ENCODE assay signal across 8 cellular contexts in the genomic region with DNA sequence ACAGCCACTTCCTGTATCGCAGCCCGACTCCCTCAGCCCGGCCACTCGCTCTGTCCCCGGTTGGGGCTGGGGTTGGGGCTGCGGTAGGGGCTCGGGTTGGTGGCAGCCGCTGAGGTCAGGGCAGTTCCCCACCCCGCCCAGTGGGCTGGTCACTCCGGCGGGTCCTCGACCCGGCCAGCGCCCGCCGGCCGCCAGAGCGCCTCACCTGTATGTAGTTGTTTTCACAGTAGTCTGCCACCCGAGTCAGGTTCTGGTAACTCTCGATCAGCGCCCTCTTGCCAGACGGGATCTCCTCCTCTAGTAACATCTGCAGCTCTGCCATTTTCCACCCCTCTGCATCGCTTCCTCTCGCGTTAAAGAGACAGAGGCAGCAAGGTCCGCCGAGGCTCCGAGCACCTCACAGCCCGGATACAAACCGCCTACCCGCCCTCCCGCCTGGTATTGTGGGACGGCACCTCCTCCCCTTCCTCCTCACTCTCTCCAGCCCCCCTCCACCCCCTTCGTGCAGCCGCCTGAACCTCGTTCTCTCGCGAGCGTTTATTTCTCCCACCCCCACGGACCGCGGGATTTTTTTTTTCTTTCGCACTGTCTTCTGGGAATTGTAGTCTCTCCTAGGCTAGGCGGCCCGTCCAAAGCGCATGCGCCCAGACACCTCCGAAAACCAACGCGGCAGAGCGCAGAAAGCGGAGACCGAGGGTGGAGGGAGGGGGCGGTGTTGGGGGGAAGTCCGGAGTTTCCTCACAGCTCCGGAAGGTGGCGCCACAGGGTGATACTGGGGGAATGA. TPM values are rescaled to one million over a fixed set of nuclear protein-coding genes. Genes with fewer than 3 reads are reported as not detected.
A peak's percentile ranks its signal among the peaks of the same experiment; 100 is the strongest.
DNase-seq lines count a peak whose midpoint lies in the region; ATAC-seq and TF ChIP-seq lines count a peak whose summit lies in the region.

A gene (minus strand): TSS at position 417 of the 784 bp plus-strand sequence. CDS start 95 bp downstream, at position 322.

- H3K27me3 ChIP-seq in lung (ENCODE audit: control insufficient read depth, insufficient read depth) = no peaks in the 10 kb centered on the region

- peak within 1 kb of the TSS; percentile 99 to 100 for H3K27ac ChIP-seq in lung (ENCODE audit: low read depth in 1 of 2, low read length in 1 of 2)

- CTCF ChIA-PET in activated CD8-positive, alpha-beta memory T cell treated with anti-CD3 and anti-CD28 coated beads for 36 hours (lab: Charles Lee) = interaction anchor here (0.5 to 1.7 kb wide), 9 partner anchors 20 to 301 kb away, joined by 3 to 6 read pairs (median 3); no protein-coding TSS in a partner anchor

- WGBS in lung, 2 donors = 0 to 1% methylated on average over 56 to 57 of the region's 57 CpGs

- no peaks in the 10 kb centered on the region for H3K36me3 ChIP-seq in lung (ENCODE audit: control insufficient read depth in 2 of 2, insufficient read depth in 2 of 2, low read length in 2 of 2)

- no peaks in the 10 kb centered on the region for H3K9me3 ChIP-seq in lung (ENCODE audit: control insufficient read depth in 2 of 2, insufficient read depth in 1 of 2, low read length in 1 of 2)

- POLR2A ChIA-PET in activated CD8-positive, alpha-beta memory T cell treated with anti-CD3 and anti-CD28 coated beads for 36 hours (lab: Charles Lee) = interaction anchor here (0.7 to 1.6 kb wide), 2 partner anchors 120 to 294 kb away, joined by 3 to 9 read pairs; a partner anchor contains a TSS

- H3K4me1 ChIP-seq in lung (ENCODE audit: control insufficient read depth in 2 of 2, insufficient read depth in 2 of 2, low read length in 2 of 2) = peaks cover 6 to 7% of the 10 kb centered on the region in 2 donors

- TF ChIP-seq CTCF in lung (IDR thresholded peaks at IDR 0.05; ENCODE audit: control extremely low read depth, extremely low read depth) = peak; percentile 28

- peak within 1 kb of the TSS; percentile 97 for H3K4me3 ChIP-seq in lung

- peak; percentile 53 for ATAC-seq in GM19468 (IDR thresholded peaks at IDR 0.05; ENCODE audit: extremely low read depth, unreplicated experiment)
- peak; percentile 96 for ATAC-seq in lung (ENCODE audit: insufficient read depth, low FRiP score)

- peak; percentile 95 for DNase-seq in COLO829 (ENCODE audit: low spot score)
- peak; percentile 99 for DNase-seq in HT-29 (ENCODE audit: low spot score)
- peak; percentile 97 to 99 for DNase-seq in NOMO-1 (lab: John Stamatoyannopoulos, UW; ENCODE audit: unreplicated experiment in 2 of 2)
- DNase-seq in effector CD8-positive, alpha-beta T cell (lab: John Stamatoyannopoulos, UW) = peak; percentile 96
- peak; percentile 97 for DNase-seq in lung (ENCODE audit: low spot score)
- peak; percentile 89 to 98 (median 97) for DNase-seq in stimulated activated CD4-positive, alpha-beta T cell treated with anti-CD3 and anti-CD28 coated beads, TNF-alpha, amount 100 ng/mL, for 4 hours (ENCODE audit: low read depth in 3 of 3)

RNA-seq across cellular contexts. Expression of the gene that starts here (rescaled TPM):
- total RNA-seq in HT-29 (2014; rRNA removed; shearing (Covaris generic)) = 27.0 and 30.1 TPM in 2 replicates
- total RNA-seq in activated CD8-positive, alpha-beta memory T cell treated with anti-CD3 and anti-CD28 coated beads for 36 hours = 10 to 100 TPM; 34.0 to 35.1 TPM
- total RNA-seq in lung = 10 to 100 TPM; 49.1 to 70.2 TPM
- 10 to 100 TPM; 25.1 to 41.6 TPM for polyA plus RNA-seq in lung

Comparison
In these comparisons a context has a peak if more than half of its experiments do, and no peak if none do; other contexts are left out.
1. Peak in every context shown above with its lines: DNase-seq, ATAC-seq, H3K4me3 ChIP-seq and H3K27ac ChIP-seq.